In genomic region chr1:94677714-94678113, GRCh38 we compare ENCODE assay signal across 20 cellular contexts.
"Had no signal": no experiment of that assay in that cellular context is flagged by ENCODE, and none has a peak within 500 bp of the region (broad histone marks: within the 10 kb centered on the region; RNA-seq: fewer than 3 reads in every experiment).

No MANE protein-coding gene starts in this region.

- H3K9me3 Mint-ChIP-seq: activated CD4-positive, alpha-beta T cell treated with anti-CD3 and anti-CD28 coated beads, Interleukin-2, amount 10 ng/mL, durations not matched to agents 7 days and 5 days; activated CD8-positive, alpha-beta T cell treated with anti-CD3 and anti-CD28 coated beads for 36 hours; activated naive CD4-positive, alpha-beta T cell treated with anti-CD3 and anti-CD28 coated beads, Interleukin-2, amount 10 ng/mL, durations not matched to agents 7 days and 5 days; naive B cell had no signal

- DNase-seq: activated CD4-positive, alpha-beta T cell treated with anti-CD3 and anti-CD28 coated beads, Interleukin-2, amount 10 ng/mL, durations not matched to agents 7 days and 5 days; activated CD4-positive, CD25-positive, alpha-beta regulatory T cell treated with anti-CD3 and anti-CD28 coated beads, Interleukin-2, amount 50 U/mL, for 72 hours; activated CD8-positive, alpha-beta memory T cell treated with anti-CD3 and anti-CD28 coated beads, Interleukin-2, amount 10 ng/mL, durations not matched to agents 7 days and 5 days; activated CD8-positive, alpha-beta T cell treated with anti-CD3 and anti-CD28 coated beads for 36 hours; activated effector memory CD4-positive, alpha-beta T cell treated with anti-CD3 and anti-CD28 coated beads, Interleukin-2, amount 50 U/mL, for 16 hours; activated naive CD4-positive, alpha-beta T cell treated with anti-CD3 and anti-CD28 coated beads, Interleukin-2, amount 10 ng/mL, durations not matched to agents 7 days and 5 days; activated T-cell treated with anti-CD3 and anti-CD28 coated beads for 4 hours; cortex of kidney; erythroblast; foreskin fibroblast; kidney; lower lobe of right lung; naive B cell; spleen; stimulated activated CD4-positive, alpha-beta T cell treated with anti-CD3 and anti-CD28 coated beads, Interleukin-4, amount 100 ng/mL, for 24 hours; stimulated activated naive CD4-positive, alpha-beta T cell treated with Interleukin-2 at 50 U/mL for 16 hours; tibial artery had no signal

- FAIRE-seq: kidney had no signal

- H3K4me3 ChIP-seq: cardiac muscle cell, lower lobe of right lung, psoas muscle, right atrium auricular region, spleen, tibial artery had no signal

- H3K27ac Mint-ChIP-seq: activated CD4-positive, alpha-beta T cell treated with anti-CD3 and anti-CD28 coated beads, Interleukin-2, amount 10 ng/mL, durations not matched to agents 7 days and 5 days; activated CD8-positive, alpha-beta memory T cell treated with anti-CD3 and anti-CD28 coated beads, Interleukin-2, amount 10 ng/mL, durations not matched to agents 7 days and 5 days; activated CD8-positive, alpha-beta T cell treated with anti-CD3 and anti-CD28 coated beads for 36 hours; activated naive CD4-positive, alpha-beta T cell treated with anti-CD3 and anti-CD28 coated beads, Interleukin-2, amount 10 ng/mL, durations not matched to agents 7 days and 5 days; naive B cell had no signal

- H3K9me3 ChIP-seq: lower lobe of right lung, psoas muscle, right atrium auricular region, spleen, tibial artery had no signal

- H3K36me3 ChIP-seq: cardiac muscle cell, lower lobe of right lung, right atrium auricular region, spleen, tibial artery had no signal

- H3K4me1 Mint-ChIP-seq: activated CD4-positive, alpha-beta T cell treated with anti-CD3 and anti-CD28 coated beads, Interleukin-2, amount 10 ng/mL, durations not matched to agents 7 days and 5 days; activated CD8-positive, alpha-beta memory T cell treated with anti-CD3 and anti-CD28 coated beads, Interleukin-2, amount 10 ng/mL, durations not matched to agents 7 days and 5 days; activated naive CD4-positive, alpha-beta T cell treated with anti-CD3 and anti-CD28 coated beads, Interleukin-2, amount 10 ng/mL, durations not matched to agents 7 days and 5 days; naive B cell had no signal

- H3K27ac ChIP-seq: cardiac muscle cell, lower lobe of right lung, psoas muscle, right atrium auricular region, spleen, tibial artery had no signal

- H3K4me3 Mint-ChIP-seq: activated CD4-positive, alpha-beta T cell treated with anti-CD3 and anti-CD28 coated beads, Interleukin-2, amount 10 ng/mL, durations not matched to agents 7 days and 5 days; activated CD8-positive, alpha-beta memory T cell treated with anti-CD3 and anti-CD28 coated beads, Interleukin-2, amount 10 ng/mL, durations not matched to agents 7 days and 5 days; activated CD8-positive, alpha-beta T cell treated with anti-CD3 and anti-CD28 coated beads for 36 hours; activated naive CD4-positive, alpha-beta T cell treated with anti-CD3 and anti-CD28 coated beads, Interleukin-2, amount 10 ng/mL, durations not matched to agents 7 days and 5 days had no signal

- H3K36me3 Mint-ChIP-seq: activated CD8-positive, alpha-beta memory T cell treated with anti-CD3 and anti-CD28 coated beads, Interleukin-2, amount 10 ng/mL, durations not matched to agents 7 days and 5 days; activated naive CD4-positive, alpha-beta T cell treated with anti-CD3 and anti-CD28 coated beads, Interleukin-2, amount 10 ng/mL, durations not matched to agents 7 days and 5 days; naive B cell had no signal

- H3K27me3 ChIP-seq: cardiac muscle cell, right atrium auricular region, spleen, tibial artery had no signal

- H3K4me1 ChIP-seq: lower lobe of right lung, psoas muscle, spleen had no signal

- ATAC-seq: activated CD8-positive, alpha-beta memory T cell treated with anti-CD3 and anti-CD28 coated beads, Interleukin-2, amount 10 ng/mL, durations not matched to agents 7 days and 5 days; activated CD8-positive, alpha-beta T cell treated with anti-CD3 and anti-CD28 coated beads for 36 hours; lower lobe of right lung had no signal
